In genomic region chr5:75335952-75336624, GRCh38 we compare ENCODE assay signal across 8 cellular contexts. TPM values are rescaled to one million over a fixed set of nuclear protein-coding genes. Genes with fewer than 3 reads are reported as not detected.
DNase-seq lines count a peak whose midpoint lies in the region; ATAC-seq and TF ChIP-seq lines count a peak whose summit lies in the region.

No MANE protein-coding gene starts in this region.

- intact Hi-C loops in CD8-positive, alpha-beta T cell (cut with DNase I, micrococcal nuclease) = loop anchor here (1.0 to 10.0 kb wide), 15 partner anchors 99 to 1771 kb away; partner anchors contain the start of genes ANKRA2 (in 2 of the 2), CERT1 (in 2 of the 2), GFM2 (in 2 of the 2) and NSA2 (in 2 of the 2)

- H3K4me1 ChIP-seq in CD8-positive, alpha-beta T cell (ENCODE audit: insufficient read depth, low read length) = peaks cover 18% of the 10 kb centered on the region

- H3K27me3 ChIP-seq in CD8-positive, alpha-beta T cell (ENCODE audit: insufficient read depth, low read length) = no peaks in the 10 kb centered on the region

- H3K27ac ChIP-seq in CD8-positive, alpha-beta T cell (ENCODE audit: low read depth, low read length) = peak overlapping the region; percentile 87

- no peak overlapping the region for H3K4me3 Mint-ChIP-seq in CD8-positive, alpha-beta T cell
- no peak overlapping the region for H3K4me3 Mint-ChIP-seq in nephron

- no peaks in the 10 kb centered on the region for H3K9me3 ChIP-seq in CD8-positive, alpha-beta T cell (ENCODE audit: low read length)

- DNase-seq in CD8-positive, alpha-beta T cell = peak in 2 of 7 experiments; percentile 5 to 10
- peak; percentile 38 for DNase-seq in NCI-H1092 (lab: John Stamatoyannopoulos, UW)
- DNase-seq in T-helper 9 cell = peak; percentile 2
- DNase-seq in fibroblast of the aortic adventitia (ENCODE audit: low read depth) = peak; percentile 89
- no peak for DNase-seq in NK-92 (lab: John Stamatoyannopoulos, UW; ENCODE audit: unreplicated experiment)

- H3K27me3 Mint-ChIP-seq in CD8-positive, alpha-beta T cell (ENCODE audit: low read depth) = no peaks in the 10 kb centered on the region
- no peaks in the 10 kb centered on the region for H3K27me3 Mint-ChIP-seq in nephron (ENCODE audit: low read depth)

- no peaks in the 10 kb centered on the region for H3K36me3 ChIP-seq in CD8-positive, alpha-beta T cell (ENCODE audit: insufficient read depth, low read length)

- POLR2A ChIA-PET in CD8-positive, alpha-beta T cell (lab: Charles Lee) = interaction anchor here (1.4 to 2.0 kb wide), 3 partner anchors 99 to 569 kb away, joined by 6 to 17 read pairs (median 9); partner anchors contain the start of genes ANKRD31, GFM2 and NSA2

- CTCF ChIA-PET in CD8-positive, alpha-beta T cell (lab: Charles Lee) = interaction anchor here (1.4 kb wide), 1 partner anchor 282 kb away, joined by 3 read pairs; no protein-coding TSS in a partner anchor

- peaks cover 5% of the 10 kb centered on the region for H3K36me3 Mint-ChIP-seq in CD8-positive, alpha-beta T cell
- no peaks in the 10 kb centered on the region for H3K36me3 Mint-ChIP-seq in nephron (ENCODE audit: low read depth)

- peak overlapping the region; percentile 72 for H3K4me3 ChIP-seq in CD8-positive, alpha-beta T cell (ENCODE audit: low read depth, low read length)
- H3K4me3 ChIP-seq in fibroblast of the aortic adventitia (ENCODE audit: low read depth, low read length) = peak overlapping the region; percentile 90

- no peaks in the 10 kb centered on the region for H3K9me3 Mint-ChIP-seq in CD8-positive, alpha-beta T cell
- H3K9me3 Mint-ChIP-seq in nephron = no peaks in the 10 kb centered on the region

- TF ChIP-seq CTCF in CD8-positive, alpha-beta T cell (IDR thresholded peaks at IDR 0.05) = no peak
- TF ChIP-seq CTCF in fibroblast of the aortic adventitia (IDR thresholded peaks at IDR 0.05; ENCODE audit: insufficient read depth, low read length) = peak; percentile 76
- TF ChIP-seq CTCF in nephron (IDR thresholded peaks at IDR 0.05; ENCODE audit: unreplicated experiment in 3 of 3) = peak; percentile 40 to 48 (median 43)

- peaks cover 28% of the 10 kb centered on the region for H3K4me1 Mint-ChIP-seq in CD8-positive, alpha-beta T cell (ENCODE audit: low read depth)
- H3K4me1 Mint-ChIP-seq in nephron = peaks cover 30% of the 10 kb centered on the region

- H3K27ac Mint-ChIP-seq in CD8-positive, alpha-beta T cell = no peak overlapping the region
- no peak overlapping the region for H3K27ac Mint-ChIP-seq in nephron

- ATAC-seq in CD8-positive, alpha-beta T cell = no peak
- ATAC-seq in GM21390 (IDR thresholded peaks at IDR 0.05; ENCODE audit: unreplicated experiment) (peak; percentile 1), HG03442 (IDR thresholded peaks at IDR 0.05; ENCODE audit: unreplicated experiment) (no peak)

RNA-seq across cellular contexts. Expression of gene HMGCR, which starts 0.9 kb away (rescaled TPM):
- 10 to 100 TPM; 72.8 to 73.3 TPM for total RNA-seq in CD8-positive, alpha-beta T cell
- total RNA-seq in fibroblast of the aortic adventitia (ENCODE audit: low replicate concordance) = 49.3 and 68.7 TPM in 2 replicates
